19 cellular contexts compared by ENCODE assay signal in genomic region chr6:143877584-143878271, GRCh38. TPM values are rescaled to one million over a fixed set of nuclear protein-coding genes. Genes with fewer than 3 reads are reported as not detected.
A peak's percentile ranks its signal among the peaks of the same experiment; 100 is the strongest.
DNase-seq lines count a peak whose midpoint lies in the region; ATAC-seq and TF ChIP-seq lines count a peak whose summit lies in the region.
"Had no signal": no experiment of that assay in that cellular context is flagged by ENCODE, and none has a peak within 500 bp of the region (broad histone marks: within the 10 kb centered on the region; RNA-seq: fewer than 3 reads in every experiment).

No MANE protein-coding gene starts in this region.

- H3K9me3 Mint-ChIP-seq in activated CD8-positive, alpha-beta memory T cell treated with anti-CD3 and anti-CD28 coated beads, Interleukin-2, amount 10 ng/mL, durations not matched to agents 7 days and 5 days (ENCODE audit: low read depth) = peaks cover 3% of the 10 kb centered on the region
- peaks cover 14% of the 10 kb centered on the region for H3K9me3 Mint-ChIP-seq in activated naive CD8-positive, alpha-beta T cell treated with anti-CD3 and anti-CD28 coated beads for 36 hours

- CTCF ChIA-PET in activated CD8-positive, alpha-beta memory T cell treated with anti-CD3 and anti-CD28 coated beads, Interleukin-2, amount 10 ng/mL, durations not matched to agents 7 days and 5 days (lab: Charles Lee) = no interaction called here

- intact Hi-C loops in left colon (cut with DNase I, micrococcal nuclease) = no loop called here

- TF ChIP-seq CTCF in C4-2B (conservative IDR thresholded peaks at IDR 0.05) = no peak

- H3K27me3 Mint-ChIP-seq in activated CD8-positive, alpha-beta memory T cell treated with anti-CD3 and anti-CD28 coated beads, Interleukin-2, amount 10 ng/mL, durations not matched to agents 7 days and 5 days = no peaks in the 10 kb centered on the region
- no peaks in the 10 kb centered on the region for H3K27me3 Mint-ChIP-seq in activated naive CD8-positive, alpha-beta T cell treated with anti-CD3 and anti-CD28 coated beads for 36 hours
- H3K27me3 Mint-ChIP-seq: CD4-positive, alpha-beta memory T cell had no signal

- no peak overlapping the region for H3K4me3 Mint-ChIP-seq in activated CD8-positive, alpha-beta memory T cell treated with anti-CD3 and anti-CD28 coated beads, Interleukin-2, amount 10 ng/mL, durations not matched to agents 7 days and 5 days
- no peak overlapping the region for H3K4me3 Mint-ChIP-seq in activated naive CD8-positive, alpha-beta T cell treated with anti-CD3 and anti-CD28 coated beads for 36 hours
- H3K4me3 Mint-ChIP-seq: CD4-positive, alpha-beta memory T cell had no signal

- peaks cover 12% of the 10 kb centered on the region for H3K36me3 Mint-ChIP-seq in activated CD8-positive, alpha-beta memory T cell treated with anti-CD3 and anti-CD28 coated beads, Interleukin-2, amount 10 ng/mL, durations not matched to agents 7 days and 5 days
- H3K36me3 Mint-ChIP-seq in activated naive CD8-positive, alpha-beta T cell treated with anti-CD3 and anti-CD28 coated beads for 36 hours = no peaks in the 10 kb centered on the region

- H3K4me1 Mint-ChIP-seq in activated CD8-positive, alpha-beta memory T cell treated with anti-CD3 and anti-CD28 coated beads, Interleukin-2, amount 10 ng/mL, durations not matched to agents 7 days and 5 days = peaks cover 16% of the 10 kb centered on the region
- H3K4me1 Mint-ChIP-seq in activated naive CD8-positive, alpha-beta T cell treated with anti-CD3 and anti-CD28 coated beads for 36 hours = peaks cover under 1% of the 10 kb centered on the region

- DNase-seq in activated CD8-positive, alpha-beta memory T cell treated with anti-CD3 and anti-CD28 coated beads, Interleukin-2, amount 10 ng/mL, durations not matched to agents 7 days and 5 days = no peak
- no peak for DNase-seq in activated CD8-positive, alpha-beta memory T cell treated with anti-CD3 and anti-CD28 coated beads, Interleukin-2, amount 50 U/mL, for 4 hours
- DNase-seq in M059J (ENCODE audit: low read depth) = peak; percentile 28
- DNase-seq in left colon = no peak
- no peak for DNase-seq in SK-N-DZ (ENCODE audit: low spot score)
- no peak for DNase-seq in activated naive CD8-positive, alpha-beta T cell treated with anti-CD3 and anti-CD28 coated beads for 36 hours
- DNase-seq: CD4-positive, alpha-beta memory T cell; NCI-H1105 treated with DMSO at 0.1 percent for 48 hours; NCI-H1694; NCI-H2081 treated with DMSO at 0.1 percent for 48 hours; NCI-H748 treated with DMSO at 0.1 percent for 48 hours; Right ventricle myocardium superior had no signal

- H3K27ac Mint-ChIP-seq in activated CD8-positive, alpha-beta memory T cell treated with anti-CD3 and anti-CD28 coated beads, Interleukin-2, amount 10 ng/mL, durations not matched to agents 7 days and 5 days = no peak overlapping the region
- no peak overlapping the region for H3K27ac Mint-ChIP-seq in activated naive CD8-positive, alpha-beta T cell treated with anti-CD3 and anti-CD28 coated beads for 36 hours
- H3K27ac Mint-ChIP-seq: CD4-positive, alpha-beta memory T cell had no signal

- ATAC-seq in activated CD8-positive, alpha-beta memory T cell treated with anti-CD3 and anti-CD28 coated beads, Interleukin-2, amount 10 ng/mL, durations not matched to agents 7 days and 5 days = peak; percentile 42
- ATAC-seq in left colon = peak; percentile 8
- ATAC-seq: A549 had no signal

- peak overlapping the region; percentile 66 for H3K27ac ChIP-seq in C4-2B
- H3K27ac ChIP-seq: A549 had no signal

RNA-seq across cellular contexts. Expression of gene ZC2HC1B, which starts 13.5 kb away (rescaled TPM):
- total RNA-seq in activated CD8-positive, alpha-beta memory T cell treated with anti-CD3 and anti-CD28 coated beads, Interleukin-2, amount 10 ng/mL, durations not matched to agents 7 days and 5 days = under 1 TPM in 1 of 2 experiments, not detected in 1; 0.23 TPM
- not detected in 2 replicates for total RNA-seq in M059J (2014; rRNA removed; shearing (Covaris generic))
- not detected for total RNA-seq in left colon
- polyA plus RNA-seq in SK-N-DZ (2014; cell fraction: cytosol; rRNA removed) = not detected in 2 replicates
- 0.18 TPM in 1 of 2 replicates, not detected in the other for polyA plus RNA-seq in SK-N-DZ (2014; cell fraction: nucleus; rRNA removed)
- total RNA-seq in activated naive CD8-positive, alpha-beta T cell treated with anti-CD3 and anti-CD28 coated beads for 36 hours = not detected
- total RNA-seq: CD4-positive, alpha-beta memory T cell; H1; LHCN-M2; NCI-H460; OCI-LY7; Right ventricle myocardium superior had no signal
- polyA plus RNA-seq: A549; BJ; CD4-positive, alpha-beta memory T cell; H1 had no signal

RNA-seq across cellular contexts. Expression of gene LTV1, which starts 34.6 kb away (rescaled TPM):
- 10 to 100 TPM; 22.5 to 35.7 TPM for total RNA-seq in activated CD8-positive, alpha-beta memory T cell treated with anti-CD3 and anti-CD28 coated beads, Interleukin-2, amount 10 ng/mL, durations not matched to agents 7 days and 5 days
- 27.4 and 31.0 TPM in 2 replicates for total RNA-seq in M059J (2014; rRNA removed; shearing (Covaris generic))
- 10 to 100 TPM; 11.9 to 17.2 TPM for total RNA-seq in left colon
- 29.0 and 34.0 TPM in 2 replicates for polyA plus RNA-seq in SK-N-DZ (2014; cell fraction: cytosol; rRNA removed)
- 41.3 and 49.2 TPM in 2 replicates for polyA plus RNA-seq in SK-N-DZ (2014; cell fraction: nucleus; rRNA removed)
- total RNA-seq in activated naive CD8-positive, alpha-beta T cell treated with anti-CD3 and anti-CD28 coated beads for 36 hours = 10 to 100 TPM; 63.6 to 65.1 TPM
